Comparison of ENCODE assay signal across 29 cellular contexts in genomic region chr6:124947821-124948451, GRCh38. TPM values are rescaled to one million over a fixed set of nuclear protein-coding genes. Genes with fewer than 3 reads are reported as not detected.
DNase-seq lines count a peak whose midpoint lies in the region; ATAC-seq, FAIRE-seq and TF ChIP-seq lines count a peak whose summit lies in the region.
"Had no signal": no experiment of that assay in that cellular context is flagged by ENCODE, and none has a peak within 500 bp of the region (broad histone marks: within the 10 kb centered on the region; RNA-seq: fewer than 3 reads in every experiment).

No MANE protein-coding gene starts in this region.

- H3K4me1 ChIP-seq in ACC112 (ENCODE audit: control insufficient read depth, insufficient read depth, low read length, unreplicated experiment) = peaks cover 22% of the 10 kb centered on the region
- H3K4me1 ChIP-seq in HCT116 (ENCODE audit: control insufficient read depth in 1 of 2, insufficient read depth in 2 of 2, low read length in 2 of 2) = peaks cover 0 to 6% of the 10 kb centered on the region in 2 experiments; a peak in 1 of 4 replicates
- peaks cover 12% of the 10 kb centered on the region for H3K4me1 ChIP-seq in astrocyte (ENCODE audit: insufficient read depth, low read length)
- H3K4me1 ChIP-seq in foreskin keratinocyte = peaks cover 8% of the 10 kb centered on the region
- H3K4me1 ChIP-seq: BLaER1, prostate gland had no signal

- H3K36me3 ChIP-seq in ACC112 (ENCODE audit: insufficient read depth, low read length) (peaks cover 5% of the 10 kb centered on the region; the same call in 1 of the 2 replicates), HCT116 (ENCODE audit: control insufficient read depth in 1 of 2, insufficient read depth in 2 of 2, low read length in 2 of 2) (no peaks in the 10 kb centered on the region), astrocyte (ENCODE audit: insufficient read depth, low read length) (no peaks in the 10 kb centered on the region)
- H3K36me3 ChIP-seq: BLaER1, MG63, prostate gland had no signal

- H2AFZ ChIP-seq in ACC112 (ENCODE audit: low read length, unreplicated experiment) = peak overlapping the region; percentile 10
- no peak overlapping the region for H2AFZ ChIP-seq in HCT116 (ENCODE audit: low read depth, low read length, poor library complexity, severe bottlenecking)
- H2AFZ ChIP-seq in astrocyte (ENCODE audit: low read depth, low read length) = no peak overlapping the region

- H4K20me1 ChIP-seq in HCT116 (ENCODE audit: insufficient read depth) (no peaks in the 10 kb centered on the region), astrocyte (ENCODE audit: insufficient read depth, low read length) (no peaks in the 10 kb centered on the region)
- H4K20me1 ChIP-seq: BLaER1 had no signal

- POLR2A ChIA-PET in HCT116 (lab: Charles Lee) (no interaction called here), HEK293T (lab: Yijun Ruan, JAX) (no interaction called here)

- FAIRE-seq in astrocyte (lab: Jason Lieb, UNC) = no peak
- FAIRE-seq: GM12892, small intestine had no signal

- RAD21 ChIA-PET in HCT116 (lab: Charles Lee; ENCODE audit: low non-redundant PET in 1 of 2, low total read pairs in 2 of 2, uncharacterized antibody in 2 of 2, unreplicated experiment in 2 of 2) = no interaction called here

- H3K4me3 ChIP-seq in ACC112 (ENCODE audit: low read depth, low read length) (peak overlapping the region; percentile 2; the same call in 1 of the 2 replicates), HCT116 (replicated peaks in 1 of 2; ENCODE audit: low read depth in 1 of 2, low read length in 2 of 2) (no peak overlapping the region), astrocyte (ENCODE audit: insufficient read depth, low read depth, low read length) (no peak overlapping the region)
- H3K4me3 ChIP-seq: BLaER1, MG63, prostate gland had no signal

- TF ChIP-seq RAD21 in HCT116 (IDR thresholded peaks at IDR 0.05; ENCODE audit: low read depth) = no peak

- no peaks in the 10 kb centered on the region for H3K27me3 Mint-ChIP-seq in astrocyte (ENCODE audit: low read depth, unreplicated experiment)
- H3K27me3 Mint-ChIP-seq: activated CD4-positive, alpha-beta memory T cell treated with anti-CD3 and anti-CD28 coated beads, Interleukin-2, amount 10 ng/mL, durations not matched to agents 7 days and 5 days; brain; type B pancreatic cell had no signal

- no peak for DNase-seq in HCT116 (ENCODE audit: low read depth, low spot score)
- DNase-seq in astrocyte (ENCODE audit: low read depth) = peak; percentile 48
- peak in 1 of 2 donors; percentile 73 for DNase-seq in foreskin keratinocyte
- DNase-seq in inferior parietal cortex (ENCODE audit: extremely low spot score) = no peak
- no peak for DNase-seq in putamen (ENCODE audit: low spot score)
- no peak for DNase-seq in HEK293T (ENCODE audit: extremely low spot score)
- DNase-seq: 8988T; activated CD4-positive, alpha-beta memory T cell treated with anti-CD3 and anti-CD28 coated beads, Interleukin-2, amount 10 ng/mL, durations not matched to agents 7 days and 5 days; DMS79; effector CD4-positive, alpha-beta T cell; left colon; mesendoderm; MG63; NCI-H2029 treated with DMSO at 0.1 percent for 48 hours; NCI-H226; NCI-H774; SHP77 treated with DMSO at 0.1 percent for 48 hours; small intestine; stimulated activated CD4-positive, alpha-beta T cell treated with anti-CD3 and anti-CD28 coated beads, Interleukin-1b, Interleukin-23, amount 100 ng/mL, for 48 hours; SW 1271; T1000 had no signal

- no peak for ATAC-seq in HCT116
- ATAC-seq in foreskin keratinocyte = peak; percentile 78
- ATAC-seq in HG02840 (IDR thresholded peaks at IDR 0.05; ENCODE audit: low FRiP score, unreplicated experiment) = no peak
- ATAC-seq: left colon had no signal

- H3K4me2 ChIP-seq in HCT116 (ENCODE audit: low read length) = no peak overlapping the region
- peak overlapping the region; percentile 29 for H3K4me2 ChIP-seq in astrocyte (ENCODE audit: low read length)
- H3K4me2 ChIP-seq: BLaER1 had no signal

- H3K9me2 ChIP-seq in HCT116 (ENCODE audit: insufficient read depth) = no peaks in the 10 kb centered on the region; the same call in 1 of the 2 replicates

- TF ChIP-seq CTCF in HCT116 (IDR thresholded peaks at IDR 0.05 in 2 of 3, conservative IDR thresholded peaks at IDR 0.05 in 1 of 3; ENCODE audit: borderline replicate concordance in 1 of 3, insufficient read depth in 1 of 3, low read depth in 2 of 3, low read length in 2 of 3) = no peak
- TF ChIP-seq CTCF in astrocyte (IDR thresholded peaks at IDR 0.05; ENCODE audit: insufficient read depth, low read depth, low read length) = no peak
- no peak for TF ChIP-seq CTCF in foreskin keratinocyte (conservative IDR thresholded peaks at IDR 0.05)

- H3K4me1 Mint-ChIP-seq in astrocyte (ENCODE audit: low read depth, unreplicated experiment) = no peaks in the 10 kb centered on the region
- H3K4me1 Mint-ChIP-seq: activated CD4-positive, alpha-beta memory T cell treated with anti-CD3 and anti-CD28 coated beads, Interleukin-2, amount 10 ng/mL, durations not matched to agents 7 days and 5 days had no signal

- no peaks in the 10 kb centered on the region for H3K9me3 Mint-ChIP-seq in astrocyte (ENCODE audit: unreplicated experiment)
- H3K9me3 Mint-ChIP-seq: activated CD4-positive, alpha-beta memory T cell treated with anti-CD3 and anti-CD28 coated beads, Interleukin-2, amount 10 ng/mL, durations not matched to agents 7 days and 5 days; type B pancreatic cell had no signal

- H3K27ac ChIP-seq in ACC112 (ENCODE audit: low read depth, low read length) (peak overlapping the region; percentile 49), HCT116 (ENCODE audit: low read depth, low read length) (no peak overlapping the region), astrocyte (ENCODE audit: low read depth, low read length) (no peak overlapping the region), foreskin keratinocyte (peak overlapping the region; percentile 39)
- H3K27ac ChIP-seq: BLaER1, prostate gland had no signal

- H3K9ac ChIP-seq in HCT116 (ENCODE audit: low read length) (no peak overlapping the region), astrocyte (ENCODE audit: low read length) (no peak overlapping the region)
- H3K9ac ChIP-seq: BLaER1 had no signal

- BruUV-seq in HCT116 (replicated peaks; lab: Mats Ljungman, UMichigan) = no TSS peak

- H3K79me2 ChIP-seq in ACC112 (ENCODE audit: control insufficient read depth, insufficient read depth, low read length, unreplicated experiment) (no peaks in the 10 kb centered on the region), HCT116 (ENCODE audit: insufficient read depth, low read length) (no peaks in the 10 kb centered on the region), astrocyte (ENCODE audit: insufficient read depth, low read length) (no peaks in the 10 kb centered on the region)

- H3K4me3 Mint-ChIP-seq in astrocyte (ENCODE audit: unreplicated experiment) = no peak overlapping the region
- H3K4me3 Mint-ChIP-seq: activated CD4-positive, alpha-beta memory T cell treated with anti-CD3 and anti-CD28 coated beads, Interleukin-2, amount 10 ng/mL, durations not matched to agents 7 days and 5 days; brain; type B pancreatic cell had no signal

- H3K27me3 ChIP-seq in ACC112 (ENCODE audit: insufficient read depth, low read length) = no peaks in the 10 kb centered on the region
- no peaks in the 10 kb centered on the region for H3K27me3 ChIP-seq in HCT116 (ENCODE audit: insufficient read depth, low read length)
- H3K27me3 ChIP-seq in astrocyte (ENCODE audit: insufficient read depth, low read length) = no peaks in the 10 kb centered on the region
- H3K27me3 ChIP-seq in foreskin keratinocyte = no peaks in the 10 kb centered on the region
- H3K27me3 ChIP-seq: BLaER1, MG63 had no signal

- no peak overlapping the region for H3K27ac Mint-ChIP-seq in astrocyte (ENCODE audit: unreplicated experiment)
- H3K27ac Mint-ChIP-seq: activated CD4-positive, alpha-beta memory T cell treated with anti-CD3 and anti-CD28 coated beads, Interleukin-2, amount 10 ng/mL, durations not matched to agents 7 days and 5 days; brain; type B pancreatic cell had no signal

- H3K9me3 ChIP-seq in HCT116 (ENCODE audit: control insufficient read depth in 1 of 2, insufficient read depth in 1 of 2, low read depth in 1 of 2, low read length in 2 of 2) = no peaks in the 10 kb centered on the region
- H3K9me3 ChIP-seq in astrocyte (ENCODE audit: insufficient read depth, low read depth, low read length) = no peaks in the 10 kb centered on the region
- H3K9me3 ChIP-seq: BLaER1, MG63, prostate gland had no signal

- H3K36me3 Mint-ChIP-seq in astrocyte (ENCODE audit: low read depth, unreplicated experiment) = no peaks in the 10 kb centered on the region
- H3K36me3 Mint-ChIP-seq: brain, type B pancreatic cell had no signal

- CTCF ChIA-PET in HCT116 (lab: Charles Lee) (no interaction called here), HEK293T (lab: Yijun Ruan, JAX) (interaction anchor here (0.7 kb wide), 1 partner anchor 129 kb away, joined by 5 read pairs; no protein-coding TSS in a partner anchor)

- intact Hi-C loops in HCT116 (cut with micrococcal nuclease) = no loop called here

- no peak for TF ChIP-seq POLR2A in HCT116 (IDR thresholded peaks at IDR 0.05; ENCODE audit: borderline replicate concordance, extremely low read depth, insufficient read depth, insufficient read length)

TF ChIP-seq in HCT116, 20 proteins besides CTCF, POLR2A, EP300 and RAD21:
- no peak for TF ChIP-seq EZH2 (IDR thresholded peaks at IDR 0.05)
- TF ChIP-seq FOSL1 (IDR thresholded peaks at IDR 0.05; ENCODE audit: low read depth) = peak; percentile 25; the same call in 1 of the 2 replicates

TF ChIP-seq in HEK293T, 16 proteins besides CTCF, POLR2A, EP300 and RAD21 (continues in another document):
- no peak for TF ChIP-seq TARDBP (IDR thresholded peaks at IDR 0.05)
- no peak for TF ChIP-seq ELF4 (IDR thresholded peaks at IDR 0.05)
- no peak for TF ChIP-seq BHLHE40 (IDR thresholded peaks at IDR 0.05; ENCODE audit: borderline replicate concordance)
- TF ChIP-seq FOXA1 (IDR thresholded peaks at IDR 0.05) = no peak
- TF ChIP-seq LEF1 (IDR thresholded peaks at IDR 0.05; ENCODE audit: borderline replicate concordance) = no peak
- TF ChIP-seq SP1 (IDR thresholded peaks at IDR 0.05) = no peak
- no peak for TF ChIP-seq HDGF (IDR thresholded peaks at IDR 0.05; ENCODE audit: borderline replicate concordance)
- TF ChIP-seq L3MBTL2 (conservative IDR thresholded peaks at IDR 0.05) = no peak
- TF ChIP-seq FOXK2 (IDR thresholded peaks at IDR 0.05) = no peak
- no peak for TF ChIP-seq CTBP1 (IDR thresholded peaks at IDR 0.05; ENCODE audit: borderline replicate concordance)
- TF ChIP-seq FOXM1 (IDR thresholded peaks at IDR 0.05; ENCODE audit: borderline replicate concordance) = no peak

RNA-seq across cellular contexts. Expression of gene RNF217, which starts 14.3 kb away (rescaled TPM):
- total RNA-seq in HCT116 (2021; ENCODE audit: unreplicated experiment) (20.4 TPM), astrocyte (49.4 and 53.3 TPM in 2 replicates), foreskin keratinocyte (24.9 and 37.4 TPM in 2 replicates)
- polyA plus RNA-seq in HCT116 (2012) = 7.2 and 7.9 TPM in 2 replicates
- 5.8 and 6.2 TPM in 2 replicates for polyA plus RNA-seq in foreskin keratinocyte
- total RNA-seq: OCI-LY7 had no signal

Comparison
In these comparisons a context has a peak if more than half of its experiments do, and no peak if none do; other contexts are left out.
1. H3K27ac ChIP-seq: peak in ACC112 (single experiment) and foreskin keratinocyte (single experiment); none in HCT116 (single experiment) and astrocyte (single experiment).